ENCODE assay signal across 8 cellular contexts in the genomic region with DNA sequence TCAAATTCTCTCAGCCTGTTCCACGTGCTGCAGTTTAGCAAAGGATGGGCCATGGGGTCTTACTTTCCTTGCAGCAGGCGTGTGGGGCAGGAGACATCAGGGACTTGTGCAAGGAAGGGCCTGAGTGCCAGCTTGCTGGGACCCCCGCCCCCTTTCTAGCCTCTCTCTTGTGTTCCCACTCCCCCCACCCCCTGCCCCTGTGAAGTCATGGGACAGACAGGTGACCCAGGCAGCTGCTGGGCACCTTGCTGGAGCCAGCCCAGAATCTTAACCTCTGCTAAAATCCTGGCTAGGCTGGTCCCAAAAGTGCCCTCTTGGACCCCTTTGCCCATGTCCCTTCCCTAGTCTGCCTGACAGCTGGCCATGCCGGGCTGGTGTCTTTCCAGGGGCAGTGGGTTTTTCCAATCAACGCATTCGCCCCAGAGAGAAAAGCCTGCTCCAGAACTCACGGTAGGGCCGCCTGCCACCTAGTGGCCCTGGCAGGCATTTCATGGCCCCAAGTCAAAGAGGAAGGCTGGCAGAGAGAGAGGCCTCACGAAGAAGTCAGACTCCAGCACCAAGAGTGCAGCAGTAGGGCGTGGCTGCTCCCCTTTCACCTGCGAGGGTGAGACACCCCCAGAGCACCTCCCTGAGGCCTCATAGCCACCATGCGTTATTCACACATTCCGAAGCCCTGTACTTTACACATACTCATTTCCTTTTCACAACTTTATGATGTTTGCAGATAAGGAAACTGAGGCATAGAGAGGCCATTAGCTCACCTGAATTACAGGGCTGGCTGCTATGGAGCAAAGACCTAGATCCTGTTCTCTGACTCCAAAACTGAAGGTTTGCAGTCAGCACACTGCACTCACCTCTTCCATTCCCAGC.
DNase-seq lines count a peak whose midpoint lies in the region; ATAC-seq and TF ChIP-seq lines count a peak whose summit lies in the region.

No MANE protein-coding gene starts in this region.

- H3K4me1 Mint-ChIP-seq in CD4-positive, CD25-positive, alpha-beta regulatory T cell: peaks cover 5 to 36% (median 23%) of the 10 kb centered on the region in 4 donors
- peaks cover 19 to 52% (median 31%) of the 10 kb centered on the region in 4 donors for H3K4me1 Mint-ChIP-seq in naive thymus-derived CD8-positive, alpha-beta T cell

- peak overlapping the region; percentile 53 for H3K4me2 ChIP-seq in OCI-LY3 (ENCODE audit: low read length)

- peak; percentile 87 for TF ChIP-seq CTCF in HL-60 (IDR thresholded peaks at IDR 0.05; ENCODE audit: insufficient read depth, low read length)
- peak; percentile 90 for TF ChIP-seq CTCF in OCI-LY3 (IDR thresholded peaks at IDR 0.05; ENCODE audit: low read depth, low read length)

- H3K27me3 ChIP-seq in CD4-positive, CD25-positive, alpha-beta regulatory T cell (ENCODE audit: control insufficient read depth, insufficient read depth, low read length): no peaks in the 10 kb centered on the region
- H3K27me3 ChIP-seq in HL-60 (ENCODE audit: insufficient read depth, poor library complexity, severe bottlenecking) (no peaks in the 10 kb centered on the region), OCI-LY3 (ENCODE audit: low read depth, low read length) (peaks cover 17% of the 10 kb centered on the region)

- H3K27ac ChIP-seq in CD4-positive, CD25-positive, alpha-beta regulatory T cell (ENCODE audit: insufficient read depth, low read length, poor library complexity, severe bottlenecking): peak overlapping the region; percentile 65
- H3K27ac ChIP-seq in HL-60 (replicated peaks) (no peak overlapping the region), OCI-LY3 (ENCODE audit: low read length) (no peak overlapping the region)

- peaks cover 8% of the 10 kb centered on the region; the same call in 1 of the 2 replicates for H4K20me1 ChIP-seq in OCI-LY3 (ENCODE audit: insufficient read depth, low read length)

- H3K4me1 ChIP-seq in CD4-positive, CD25-positive, alpha-beta regulatory T cell (ENCODE audit: control insufficient read depth, insufficient read depth, low read length, poor library complexity, severe bottlenecking): peaks cover 20% of the 10 kb centered on the region
- H3K4me1 ChIP-seq in OCI-LY3 (ENCODE audit: low read length): peaks cover 27% of the 10 kb centered on the region

- H3K36me3 Mint-ChIP-seq in CD4-positive, CD25-positive, alpha-beta regulatory T cell: peaks cover 51% of the 10 kb centered on the region
- peaks cover 0 to 84% (median 28%) of the 10 kb centered on the region in 3 donors for H3K36me3 Mint-ChIP-seq in naive thymus-derived CD8-positive, alpha-beta T cell

- H2AFZ ChIP-seq in OCI-LY3 (ENCODE audit: low read depth, low read length): no peak overlapping the region

- ATAC-seq in CD4-positive, CD25-positive, alpha-beta regulatory T cell (ENCODE audit: low read depth in 2 of 2): peak; percentile 66 to 69
- ATAC-seq in esophagus mucosa: peak; percentile 74
- ATAC-seq in naive thymus-derived CD8-positive, alpha-beta T cell: peak; percentile 80
- no peak for ATAC-seq in HG03196 (IDR thresholded peaks at IDR 0.05; ENCODE audit: unreplicated experiment)

- POLR2A ChIA-PET in naive thymus-derived CD8-positive, alpha-beta T cell (lab: Charles Lee): interaction anchor here (0.7 to 3.2 kb wide), 5 partner anchors 12 to 286 kb away, joined by 3 to 26 read pairs (median 9); no protein-coding TSS in a partner anchor

- H3K9ac ChIP-seq in OCI-LY3 (ENCODE audit: low read length): no peak overlapping the region

- H3K27ac Mint-ChIP-seq in CD4-positive, CD25-positive, alpha-beta regulatory T cell: peak overlapping the region; percentile 85 to 91 (median 87)
- H3K27ac Mint-ChIP-seq in naive thymus-derived CD8-positive, alpha-beta T cell: peak overlapping the region; percentile 83 to 94 (median 90)

- peak; percentile 55 to 78 (median 75) for DNase-seq in CD4-positive, CD25-positive, alpha-beta regulatory T cell
- DNase-seq in HL-60 (ENCODE audit: low read depth in 1 of 2, low spot score in 1 of 2): peak in 1 of 2 experiments; percentile 79
- peak; percentile 82 for DNase-seq in activated T-cell treated with anti-CD3 and anti-CD28 coated beads, Interleukin-2, amount 50 U/mL, for 1 hour
- peak; percentile 60 to 84 (median 74) for DNase-seq in naive thymus-derived CD8-positive, alpha-beta T cell
- DNase-seq in stimulated activated naive CD4-positive, alpha-beta T cell (lab: John Stamatoyannopoulos, UW): peak; percentile 60 to 75 (median 68)

- H3K4me3 ChIP-seq in CD4-positive, CD25-positive, alpha-beta regulatory T cell (ENCODE audit: low read depth, low read length): no peak overlapping the region
- H3K4me3 ChIP-seq in HL-60 (replicated peaks; ENCODE audit: insufficient read depth, low read length): no peak overlapping the region
- H3K4me3 ChIP-seq in OCI-LY3 (ENCODE audit: low read length): peak overlapping the region; percentile 21

- H3K79me2 ChIP-seq in OCI-LY3 (ENCODE audit: low read length): no peaks in the 10 kb centered on the region

- no peaks in the 10 kb centered on the region for H3K9me3 ChIP-seq in CD4-positive, CD25-positive, alpha-beta regulatory T cell (ENCODE audit: control insufficient read depth in 2 of 2, low read length in 2 of 2)
- no peaks in the 10 kb centered on the region for H3K9me3 ChIP-seq in OCI-LY3 (ENCODE audit: insufficient read depth, low read length)

- H3K36me3 ChIP-seq in CD4-positive, CD25-positive, alpha-beta regulatory T cell (ENCODE audit: control insufficient read depth, insufficient read depth, low read length): peaks cover 93% of the 10 kb centered on the region
- peaks cover 4% of the 10 kb centered on the region for H3K36me3 ChIP-seq in OCI-LY3 (replicated peaks; ENCODE audit: low read depth, low read length)

- H3K27me3 Mint-ChIP-seq in CD4-positive, CD25-positive, alpha-beta regulatory T cell: no peaks in the 10 kb centered on the region
- no peaks in the 10 kb centered on the region for H3K27me3 Mint-ChIP-seq in naive thymus-derived CD8-positive, alpha-beta T cell

- H3K4me3 Mint-ChIP-seq in CD4-positive, CD25-positive, alpha-beta regulatory T cell: peak overlapping the region in 3 of 4 donors; percentile 55 to 69 (median 56)
- peak overlapping the region in 3 of 10 donors; percentile 28 to 43 (median 41) for H3K4me3 Mint-ChIP-seq in naive thymus-derived CD8-positive, alpha-beta T cell

- H3K9me3 Mint-ChIP-seq in CD4-positive, CD25-positive, alpha-beta regulatory T cell: peaks cover 0 to 1% (median 0%) of the 10 kb centered on the region in 7 donors
- no peaks in the 10 kb centered on the region for H3K9me3 Mint-ChIP-seq in naive thymus-derived CD8-positive, alpha-beta T cell
